In genomic region chr4:186243331-186243730, GRCh38 we compare ENCODE assay signal across 2 cellular contexts.
TF ChIP-seq lines count a peak whose summit lies in the region.

No MANE protein-coding gene starts in this region.

TF ChIP-seq in GM23338, 12 proteins besides CTCF, POLR2A, EP300 and RAD21:
- 0 out of 2 replicates have a peak, but pooled peaks have one; percentile 33 for TF ChIP-seq ZNF462 (CRISPR knock-in tag; IDR thresholded peaks at IDR 0.05)
- TF ChIP-seq NANOG (IDR thresholded peaks at IDR 0.05; ENCODE audit: borderline replicate concordance): no peak
- TF ChIP-seq ZNF331 (CRISPR knock-in tag; IDR thresholded peaks at IDR 0.05; ENCODE audit: low read depth): no peak

TF ChIP-seq in H1, 55 proteins besides CTCF, POLR2A, EP300 and RAD21:
- peak; percentile 51 for TF ChIP-seq POLR2AphosphoS5 (IDR thresholded peaks at IDR 0.05; ENCODE audit: low read depth, low read length)
- TF ChIP-seq BACH1 (IDR thresholded peaks at IDR 0.05; ENCODE audit: low read length): no peak
- TF ChIP-seq SP2 (IDR thresholded peaks at IDR 0.05; ENCODE audit: low read length): no peak
